ENCODE assay signal across 1 cellular context in genomic region chr12:56104815-56105476, GRCh38.
A peak's percentile ranks its signal among the peaks of the same experiment; 100 is the strongest.
TF ChIP-seq lines count a peak whose summit lies in the region.

No MANE protein-coding gene starts in this region.

TF ChIP-seq in endothelial cell of umbilical vein, 7 proteins besides CTCF, POLR2A, EP300 and RAD21 (continued from another document):
- TF ChIP-seq FOS (IDR thresholded peaks at IDR 0.05; ENCODE audit: borderline replicate concordance, insufficient read depth, low read length) (no peak), EZH2 (IDR thresholded peaks at IDR 0.05; ENCODE audit: borderline replicate concordance, low read depth, low read length, severe bottlenecking) (no peak), MAX (IDR thresholded peaks at IDR 0.05; ENCODE audit: insufficient read depth, insufficient read length) (peak; percentile 72), GATA2 (IDR thresholded peaks at IDR 0.05; ENCODE audit: insufficient read depth, insufficient read length, low read depth, low read length) (no peak)
